Comparison of ENCODE assay signal across 11 cellular contexts in the genomic region with DNA sequence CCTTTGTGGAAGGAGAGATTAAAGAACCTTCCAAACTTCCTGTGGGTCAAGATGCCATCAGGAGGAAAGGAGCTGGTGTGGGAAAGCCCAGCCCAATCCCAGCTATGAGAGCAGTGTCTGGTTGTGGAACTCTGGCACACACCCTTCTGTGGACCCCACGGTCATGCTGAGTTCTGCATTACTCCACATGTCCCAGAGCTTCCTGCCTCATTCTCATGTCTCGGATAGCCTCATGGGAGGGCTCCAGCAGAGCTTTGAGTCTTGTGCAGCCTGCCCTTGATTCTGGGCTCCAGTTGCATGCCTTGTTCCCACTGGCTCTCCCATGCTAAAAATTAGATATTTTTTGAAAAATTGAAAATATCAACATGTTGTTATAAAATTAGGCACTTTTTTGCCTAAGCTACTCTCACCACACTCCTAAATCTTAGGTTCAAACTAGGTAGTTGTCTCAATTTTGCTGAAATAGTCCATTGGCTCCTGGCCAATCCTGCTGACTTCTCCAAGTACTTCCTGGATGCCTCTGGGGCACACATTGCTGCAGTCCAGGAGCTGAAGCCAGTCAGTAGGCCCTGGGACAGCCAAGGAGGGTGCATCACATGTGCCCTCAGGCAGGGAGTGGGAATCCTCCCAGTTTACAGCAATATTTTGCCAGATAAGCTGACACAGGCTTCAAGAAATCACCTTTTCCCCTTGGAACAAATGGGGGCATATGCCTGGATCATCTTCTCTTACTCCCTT.
DNase-seq lines count a peak whose midpoint lies in the region; ATAC-seq, FAIRE-seq and TF ChIP-seq lines count a peak whose summit lies in the region.
"Had no signal": no experiment of that assay in that cellular context is flagged by ENCODE, and none has a peak within 500 bp of the region (broad histone marks: within the 10 kb centered on the region; RNA-seq: fewer than 3 reads in every experiment).

No MANE protein-coding gene starts in this region.

- no peak overlapping the region for H3K4me3 Mint-ChIP-seq in osteocyte (ENCODE audit: unreplicated experiment)
- H3K4me3 Mint-ChIP-seq in natural killer cell treated with Interleukin-12 subunit alpha and Interleukin-12 subunit beta and Interleukin-15 and Interleukin-18, amount 100 ng/mL, for 72 hours: no peak overlapping the region

- peaks cover 10% of the 10 kb centered on the region; the same call in 1 of the 2 replicates for H3F3A ChIP-seq in PC-9 (ENCODE audit: insufficient read depth, low read depth)

- CTCF ChIA-PET in PC-9 (lab: Charles Lee): interaction anchor here (1.3 kb wide), 1 partner anchor 127 kb away, joined by 3 read pairs; no protein-coding TSS in a partner anchor

- H3K36me3 ChIP-seq in PC-9 (ENCODE audit: low read depth): no peaks in the 10 kb centered on the region

- H3K4me1 ChIP-seq in PC-9 (replicated peaks; ENCODE audit: insufficient read depth): peaks cover 17% of the 10 kb centered on the region

- peaks cover 24% of the 10 kb centered on the region for H3K4me1 Mint-ChIP-seq in osteocyte (ENCODE audit: unreplicated experiment)
- peaks cover 0 to 4% of the 10 kb centered on the region in 2 donors for H3K4me1 Mint-ChIP-seq in natural killer cell treated with Interleukin-12 subunit alpha and Interleukin-12 subunit beta and Interleukin-15 and Interleukin-18, amount 100 ng/mL, for 72 hours (ENCODE audit: low read depth in 2 of 2)

- no peaks in the 10 kb centered on the region for H3K9me2 ChIP-seq in PC-9 (ENCODE audit: insufficient read depth)

- no peaks in the 10 kb centered on the region for H3K79me2 ChIP-seq in PC-9 (ENCODE audit: low read depth)

- H3K36me3 Mint-ChIP-seq in osteocyte (ENCODE audit: unreplicated experiment): no peaks in the 10 kb centered on the region
- no peaks in the 10 kb centered on the region for H3K36me3 Mint-ChIP-seq in natural killer cell treated with Interleukin-12 subunit alpha and Interleukin-12 subunit beta and Interleukin-15 and Interleukin-18, amount 100 ng/mL, for 72 hours

- peak overlapping the region; percentile 44 for H3K27ac ChIP-seq in PC-9
- no peak overlapping the region for H3K27ac ChIP-seq in epithelial cell of prostate

- no peaks in the 10 kb centered on the region for H3K27me3 ChIP-seq in PC-9 (ENCODE audit: insufficient read depth, low read depth)

- H3K4me3 ChIP-seq in PC-9: no peak overlapping the region

- no peaks in the 10 kb centered on the region for H3K27me3 Mint-ChIP-seq in osteocyte (ENCODE audit: unreplicated experiment)
- no peaks in the 10 kb centered on the region for H3K27me3 Mint-ChIP-seq in natural killer cell treated with Interleukin-12 subunit alpha and Interleukin-12 subunit beta and Interleukin-15 and Interleukin-18, amount 100 ng/mL, for 72 hours

- no peak for ATAC-seq in natural killer cell treated with Interleukin-12 subunit alpha and Interleukin-12 subunit beta and Interleukin-15 and Interleukin-18, amount 100 ng/mL, for 72 hours
- no peak for ATAC-seq in GM21529 (IDR thresholded peaks at IDR 0.05; ENCODE audit: unreplicated experiment)

- TF ChIP-seq CTCF in PC-9 (conservative IDR thresholded peaks at IDR 0.05) (no peak), osteocyte (IDR thresholded peaks at IDR 0.05) (no peak)

- no TSS peak for BruUV-seq in PC-9 (replicated peaks; lab: Mats Ljungman, UMichigan)

- H3K9me3 ChIP-seq in PC-9 (ENCODE audit: insufficient read depth, low read depth): no peaks in the 10 kb centered on the region

- intact Hi-C loops in PC-9 (cut with micrococcal nuclease; ENCODE audit: unreplicated experiment): no loop called here

- no peak overlapping the region for H2AFZ ChIP-seq in PC-9

- peak overlapping the region; percentile 30 for H3K4me2 ChIP-seq in PC-9

- H3K9me3 Mint-ChIP-seq in osteocyte (ENCODE audit: unreplicated experiment): no peaks in the 10 kb centered on the region
- H3K9me3 Mint-ChIP-seq in natural killer cell treated with Interleukin-12 subunit alpha and Interleukin-12 subunit beta and Interleukin-15 and Interleukin-18, amount 100 ng/mL, for 72 hours: no peaks in the 10 kb centered on the region

- FAIRE-seq in RCC 7860 (lab: Jason Lieb, UNC): no peak

- DNase-seq in EL (peak; percentile 88), PC-9 (peak; percentile 74 to 82), epithelial cell of prostate (ENCODE audit: low read depth, low spot score) (peak; percentile 10), osteocyte (ENCODE audit: extremely low spot score, unreplicated experiment) (peak; percentile 84), RCC 7860 (ENCODE audit: low spot score) (no peak), globus pallidus (ENCODE audit: low spot score) (no peak)
- no peak for DNase-seq in natural killer cell treated with Interleukin-12 subunit alpha and Interleukin-12 subunit beta and Interleukin-15 and Interleukin-18, amount 100 ng/mL, for 72 hours (ENCODE audit: low spot score)
- DNase-seq: caudate nucleus, NCI-H446 treated with DMSO at 0.1 percent for 48 hours, SW 1271 had no signal

- POLR2A ChIA-PET in PC-9 (lab: Charles Lee; ENCODE audit: unreplicated experiment): no interaction called here

- peak overlapping the region; percentile 36 for H3K27ac Mint-ChIP-seq in osteocyte (ENCODE audit: unreplicated experiment)
- no peak overlapping the region for H3K27ac Mint-ChIP-seq in natural killer cell treated with Interleukin-12 subunit alpha and Interleukin-12 subunit beta and Interleukin-15 and Interleukin-18, amount 100 ng/mL, for 72 hours

- H4K20me1 ChIP-seq in PC-9 (ENCODE audit: insufficient read depth): no peaks in the 10 kb centered on the region

Comparison
In these comparisons a context has a peak if more than half of its experiments do, and no peak if none do; other contexts are left out.
1. DNase-seq: peak in EL (single experiment), PC-9 (2 of 2), epithelial cell of prostate (single experiment) and osteocyte (single experiment); none in natural killer cell treated with Interleukin-12 subunit alpha and Interleukin-12 subunit beta and Interleukin-15 and Interleukin-18, amount 100 ng/mL, for 72 hours (single experiment), RCC 7860 (single experiment) and globus pallidus (single experiment).